In the genomic region with DNA sequence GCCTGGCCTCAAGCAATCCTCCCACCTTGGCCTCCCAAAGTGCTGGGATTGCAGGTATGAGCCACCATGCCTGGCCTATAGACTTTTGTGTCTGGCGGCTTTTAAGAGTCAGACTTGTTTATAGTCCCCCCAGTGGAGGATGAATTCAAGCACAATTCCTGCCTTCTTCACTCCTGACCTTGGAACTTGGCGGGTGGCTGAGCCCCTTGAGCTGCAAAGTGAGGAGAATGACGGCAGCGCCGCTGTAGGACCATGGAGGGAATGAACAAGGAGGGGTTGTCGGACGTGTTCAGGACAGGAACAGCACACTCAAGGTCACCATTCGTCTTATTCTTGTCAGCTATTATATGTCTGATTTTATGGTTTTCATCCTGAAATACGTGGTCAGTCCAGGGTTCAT, we compare ENCODE assay signal across 25 cellular contexts.
"Had no signal": no experiment of that assay in that cellular context is flagged by ENCODE, and none has a peak within 500 bp of the region (broad histone marks: within the 10 kb centered on the region; RNA-seq: fewer than 3 reads in every experiment).

No MANE protein-coding gene starts in this region.

- DNase-seq: activated CD4-positive, alpha-beta memory T cell treated with anti-CD3 and anti-CD28 coated beads for 36 hours; activated CD4-positive, alpha-beta T cell treated with anti-CD3 and anti-CD28 coated beads for 36 hours; activated CD4-positive, alpha-beta T cell treated with anti-CD3 and anti-CD28 coated beads, Interleukin-2, amount 10 ng/mL, durations not matched to agents 24 days and 14 days; activated CD4-positive, CD25-positive, alpha-beta regulatory T cell; activated CD4-positive, CD25-positive, alpha-beta regulatory T cell treated with anti-CD3 and anti-CD28 coated beads, Interleukin-2, amount 50 U/mL, for 72 hours; activated CD8-positive, alpha-beta memory T cell treated with anti-CD3 and anti-CD28 coated beads, Interleukin-2, amount 10 ng/mL, durations not matched to agents 7 days and 5 days; activated CD8-positive, alpha-beta memory T cell treated with anti-CD3 and anti-CD28 coated beads, Interleukin-2, amount 50 U/mL, for 4 hours; activated CD8-positive, alpha-beta T cell treated with anti-CD3 and anti-CD28 coated beads, Interleukin-2, amount 10 ng/mL, durations not matched to agents 7 days and 5 days; activated effector memory CD4-positive, alpha-beta T cell treated with anti-CD3 and anti-CD28 coated beads, Interleukin-2, amount 50 U/mL, for 16 hours; activated naive CD4-positive, alpha-beta T cell treated with anti-CD3 and anti-CD28 coated beads for 36 hours; activated naive CD8-positive, alpha-beta T cell treated with anti-CD3 and anti-CD28 coated beads for 36 hours; activated naive CD8-positive, alpha-beta T cell treated with anti-CD3 and anti-CD28 coated beads, Interleukin-2, amount 50 U/mL, for 24 hours; activated T-cell treated with anti-CD3 and anti-CD28 coated beads, Interleukin-2, amount 50 U/mL, for 1 hour; activated T-cell treated with anti-CD3 and anti-CD28 coated beads, Interleukin-2, amount 50 U/mL, for 48 hours; adrenal gland; amygdala; body of pancreas; central memory CD4-positive, alpha-beta T cell; cerebellar nuclear complex; colonic mucosa; effector memory CD4-positive, alpha-beta T cell; endodermal cell; glutamatergic neuron; heart left ventricle; T-helper 2 cell had no signal

- H3K27me3 ChIP-seq: adrenal gland, colonic mucosa had no signal

- H3K4me3 ChIP-seq: adrenal gland, body of pancreas, colonic mucosa, heart left ventricle had no signal

- H3K36me3 ChIP-seq: adrenal gland, colonic mucosa, heart left ventricle had no signal
